In genomic region chr6:154458565-154459475, GRCh38 we compare ENCODE assay signal across 2 cellular contexts.
TF ChIP-seq lines count a peak whose summit lies in the region.

No MANE protein-coding gene starts in this region.

TF ChIP-seq in HEK293, 187 proteins besides CTCF, POLR2A, EP300 and RAD21 (continued from another document and continues in another):
- peak; percentile 57 for TF ChIP-seq ZFHX2 (tag by site-specific recombination; conservative IDR thresholded peaks at IDR 0.05)
- TF ChIP-seq, protein P1, sequence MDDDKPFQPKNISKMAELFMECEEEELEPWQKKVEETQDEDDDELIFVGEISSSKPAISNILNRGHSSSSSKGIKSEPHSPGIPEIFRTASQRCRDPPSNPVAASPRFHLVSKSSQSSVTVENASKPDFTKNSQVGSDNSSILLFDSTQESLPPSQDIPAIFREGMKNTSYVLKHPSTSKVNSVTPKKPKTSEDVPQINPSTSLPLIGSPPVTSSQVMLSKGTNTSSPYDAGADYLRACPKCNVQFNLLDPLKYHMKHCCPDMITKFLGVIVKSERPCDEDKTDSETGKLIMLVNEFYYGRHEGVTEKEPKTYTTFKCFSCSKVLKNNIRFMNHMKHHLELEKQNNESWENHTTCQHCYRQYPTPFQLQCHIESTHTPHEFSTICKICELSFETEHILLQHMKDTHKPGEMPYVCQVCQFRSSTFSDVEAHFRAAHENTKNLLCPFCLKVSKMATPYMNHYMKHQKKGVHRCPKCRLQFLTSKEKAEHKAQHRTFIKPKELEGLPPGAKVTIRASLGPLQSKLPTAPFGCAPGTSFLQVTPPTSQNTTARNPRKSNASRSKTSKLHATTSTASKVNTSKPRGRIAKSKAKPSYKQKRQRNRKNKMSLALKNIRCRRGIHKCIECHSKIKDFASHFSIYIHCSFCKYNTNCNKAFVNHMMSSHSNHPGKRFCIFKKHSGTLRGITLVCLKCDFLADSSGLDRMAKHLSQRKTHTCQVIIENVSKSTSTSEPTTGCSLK (tag by site-specific recombination; IDR thresholded peaks at IDR 0.05), result no peak
- TF ChIP-seq ZNF548 (tag by site-specific recombination; IDR thresholded peaks at IDR 0.05), result no peak
- no peak for TF ChIP-seq ZNF404 (tag by site-specific recombination; IDR thresholded peaks at IDR 0.05)
- no peak for TF ChIP-seq ZNF19 (tag by site-specific recombination; IDR thresholded peaks at IDR 0.05; ENCODE audit: low read depth)
- TF ChIP-seq, protein P2, sequence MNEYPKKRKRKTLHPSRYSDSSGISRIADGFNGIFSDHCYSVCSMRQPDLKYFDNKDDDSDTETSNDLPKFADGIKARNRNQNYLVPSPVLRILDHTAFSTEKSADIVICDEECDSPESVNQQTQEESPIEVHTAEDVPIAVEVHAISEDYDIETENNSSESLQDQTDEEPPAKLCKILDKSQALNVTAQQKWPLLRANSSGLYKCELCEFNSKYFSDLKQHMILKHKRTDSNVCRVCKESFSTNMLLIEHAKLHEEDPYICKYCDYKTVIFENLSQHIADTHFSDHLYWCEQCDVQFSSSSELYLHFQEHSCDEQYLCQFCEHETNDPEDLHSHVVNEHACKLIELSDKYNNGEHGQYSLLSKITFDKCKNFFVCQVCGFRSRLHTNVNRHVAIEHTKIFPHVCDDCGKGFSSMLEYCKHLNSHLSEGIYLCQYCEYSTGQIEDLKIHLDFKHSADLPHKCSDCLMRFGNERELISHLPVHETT (tag by site-specific recombination; IDR thresholded peaks at IDR 0.05), result peak; percentile 38; the same call in 1 of the 2 replicates
- no peak for TF ChIP-seq SCRT1 (tag by site-specific recombination; IDR thresholded peaks at IDR 0.05; ENCODE audit: borderline replicate concordance)
- TF ChIP-seq ZNF23 (tag by site-specific recombination; IDR thresholded peaks at IDR 0.05; ENCODE audit: borderline replicate concordance), result no peak
- no peak for TF ChIP-seq ZIC2 (tag by site-specific recombination; IDR thresholded peaks at IDR 0.05)
- no peak for TF ChIP-seq ZNF518A (tag by site-specific recombination; conservative IDR thresholded peaks at IDR 0.05; ENCODE audit: low read depth)
- peak; percentile 83 for TF ChIP-seq SP7 (tag by site-specific recombination; IDR thresholded peaks at IDR 0.05)
- no peak for TF ChIP-seq GFI1B (tag by site-specific recombination; IDR thresholded peaks at IDR 0.05)
- no peak for TF ChIP-seq YY1 (tag by site-specific recombination; IDR thresholded peaks at IDR 0.05)
- peak; percentile 69 for TF ChIP-seq ZNF449 (tag by site-specific recombination; IDR thresholded peaks at IDR 0.05)
- TF ChIP-seq ZNF140 (tag by site-specific recombination; IDR thresholded peaks at IDR 0.05), result peak; percentile 46; the same call in 1 of the 2 replicates
- TF ChIP-seq KLF16 (tag by site-specific recombination; IDR thresholded peaks at IDR 0.05), result no peak

TF ChIP-seq in K562, 482 proteins besides CTCF, POLR2A, EP300 and RAD21 (continued from another document and continues in another):
- TF ChIP-seq AFF1 (IDR thresholded peaks at IDR 0.05; ENCODE audit: low read depth in 1 of 2, partially characterized antibody in 2 of 2) (peak in 1 of 2 experiments; percentile 12), ZNF778 (CRISPR knock-in tag; IDR thresholded peaks at IDR 0.05) (no peak), TEAD4 (IDR thresholded peaks at IDR 0.05; ENCODE audit: low read length) (peak; percentile 58; the same call in 1 of the 2 replicates), TEAD4 (CRISPR knock-in tag; IDR thresholded peaks at IDR 0.05; ENCODE audit: borderline replicate concordance) (no peak), LARP7 (IDR thresholded peaks at IDR 0.05) (peak; percentile 78; the same call in 1 of the 2 replicates), ERF (CRISPR knock-in tag; IDR thresholded peaks at IDR 0.05) (no peak), PTTG1 (tag; IDR thresholded peaks at IDR 0.05; ENCODE audit: low read depth) (no peak), HES1 (IDR thresholded peaks at IDR 0.05; ENCODE audit: low read depth) (peak; percentile 23; the same call in 1 of the 2 replicates)
- TF ChIP-seq, protein P3, sequence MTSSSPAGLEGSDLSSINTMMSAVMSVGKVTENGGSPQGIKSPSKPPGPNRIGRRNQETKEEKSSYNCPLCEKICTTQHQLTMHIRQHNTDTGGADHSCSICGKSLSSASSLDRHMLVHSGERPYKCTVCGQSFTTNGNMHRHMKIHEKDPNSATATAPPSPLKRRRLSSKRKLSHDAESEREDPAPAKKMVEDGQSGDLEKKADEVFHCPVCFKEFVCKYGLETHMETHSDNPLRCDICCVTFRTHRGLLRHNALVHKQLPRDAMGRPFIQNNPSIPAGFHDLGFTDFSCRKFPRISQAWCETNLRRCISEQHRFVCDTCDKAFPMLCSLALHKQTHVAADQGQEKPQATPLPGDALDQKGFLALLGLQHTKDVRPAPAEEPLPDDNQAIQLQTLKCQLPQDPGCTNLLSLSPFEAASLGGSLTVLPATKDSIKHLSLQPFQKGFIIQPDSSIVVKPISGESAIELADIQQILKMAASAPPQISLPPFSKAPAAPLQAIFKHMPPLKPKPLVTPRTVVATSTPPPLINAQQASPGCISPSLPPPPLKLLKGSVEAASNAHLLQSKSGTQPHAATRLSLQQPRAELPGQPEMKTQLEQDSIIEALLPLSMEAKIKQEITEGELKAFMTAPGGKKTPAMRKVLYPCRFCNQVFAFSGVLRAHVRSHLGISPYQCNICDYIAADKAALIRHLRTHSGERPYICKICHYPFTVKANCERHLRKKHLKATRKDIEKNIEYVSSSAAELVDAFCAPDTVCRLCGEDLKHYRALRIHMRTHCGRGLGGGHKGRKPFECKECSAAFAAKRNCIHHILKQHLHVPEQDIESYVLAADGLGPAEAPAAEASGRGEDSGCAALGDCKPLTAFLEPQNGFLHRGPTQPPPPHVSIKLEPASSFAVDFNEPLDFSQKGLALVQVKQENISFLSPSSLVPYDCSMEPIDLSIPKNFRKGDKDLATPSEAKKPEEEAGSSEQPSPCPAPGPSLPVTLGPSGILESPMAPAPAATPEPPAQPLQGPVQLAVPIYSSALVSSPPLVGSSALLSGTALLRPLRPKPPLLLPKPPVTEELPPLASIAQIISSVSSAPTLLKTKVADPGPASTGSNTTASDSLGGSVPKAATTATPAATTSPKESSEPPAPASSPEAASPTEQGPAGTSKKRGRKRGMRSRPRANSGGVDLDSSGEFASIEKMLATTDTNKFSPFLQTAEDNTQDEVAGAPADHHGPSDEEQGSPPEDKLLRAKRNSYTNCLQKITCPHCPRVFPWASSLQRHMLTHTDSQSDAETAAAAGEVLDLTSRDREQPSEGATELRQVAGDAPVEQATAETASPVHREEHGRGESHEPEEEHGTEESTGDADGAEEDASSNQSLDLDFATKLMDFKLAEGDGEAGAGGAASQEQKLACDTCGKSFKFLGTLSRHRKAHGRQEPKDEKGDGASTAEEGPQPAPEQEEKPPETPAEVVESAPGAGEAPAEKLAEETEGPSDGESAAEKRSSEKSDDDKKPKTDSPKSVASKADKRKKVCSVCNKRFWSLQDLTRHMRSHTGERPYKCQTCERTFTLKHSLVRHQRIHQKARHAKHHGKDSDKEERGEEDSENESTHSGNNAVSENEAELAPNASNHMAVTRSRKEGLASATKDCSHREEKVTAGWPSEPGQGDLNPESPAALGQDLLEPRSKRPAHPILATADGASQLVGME (CRISPR knock-in tag; IDR thresholded peaks at IDR 0.05), result no peak
- TF ChIP-seq, protein P4, sequence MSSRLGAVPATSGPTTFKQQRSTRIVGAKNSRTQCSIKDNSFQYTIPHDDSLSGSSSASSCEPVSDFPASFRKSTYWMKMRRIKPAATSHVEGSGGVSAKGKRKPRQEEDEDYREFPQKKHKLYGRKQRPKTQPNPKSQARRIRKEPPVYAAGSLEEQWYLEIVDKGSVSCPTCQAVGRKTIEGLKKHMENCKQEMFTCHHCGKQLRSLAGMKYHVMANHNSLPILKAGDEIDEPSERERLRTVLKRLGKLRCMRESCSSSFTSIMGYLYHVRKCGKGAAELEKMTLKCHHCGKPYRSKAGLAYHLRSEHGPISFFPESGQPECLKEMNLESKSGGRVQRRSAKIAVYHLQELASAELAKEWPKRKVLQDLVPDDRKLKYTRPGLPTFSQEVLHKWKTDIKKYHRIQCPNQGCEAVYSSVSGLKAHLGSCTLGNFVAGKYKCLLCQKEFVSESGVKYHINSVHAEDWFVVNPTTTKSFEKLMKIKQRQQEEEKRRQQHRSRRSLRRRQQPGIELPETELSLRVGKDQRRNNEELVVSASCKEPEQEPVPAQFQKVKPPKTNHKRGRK (tag; IDR thresholded peaks at IDR 0.05), result peak; percentile 90
- TF ChIP-seq, protein P5, sequence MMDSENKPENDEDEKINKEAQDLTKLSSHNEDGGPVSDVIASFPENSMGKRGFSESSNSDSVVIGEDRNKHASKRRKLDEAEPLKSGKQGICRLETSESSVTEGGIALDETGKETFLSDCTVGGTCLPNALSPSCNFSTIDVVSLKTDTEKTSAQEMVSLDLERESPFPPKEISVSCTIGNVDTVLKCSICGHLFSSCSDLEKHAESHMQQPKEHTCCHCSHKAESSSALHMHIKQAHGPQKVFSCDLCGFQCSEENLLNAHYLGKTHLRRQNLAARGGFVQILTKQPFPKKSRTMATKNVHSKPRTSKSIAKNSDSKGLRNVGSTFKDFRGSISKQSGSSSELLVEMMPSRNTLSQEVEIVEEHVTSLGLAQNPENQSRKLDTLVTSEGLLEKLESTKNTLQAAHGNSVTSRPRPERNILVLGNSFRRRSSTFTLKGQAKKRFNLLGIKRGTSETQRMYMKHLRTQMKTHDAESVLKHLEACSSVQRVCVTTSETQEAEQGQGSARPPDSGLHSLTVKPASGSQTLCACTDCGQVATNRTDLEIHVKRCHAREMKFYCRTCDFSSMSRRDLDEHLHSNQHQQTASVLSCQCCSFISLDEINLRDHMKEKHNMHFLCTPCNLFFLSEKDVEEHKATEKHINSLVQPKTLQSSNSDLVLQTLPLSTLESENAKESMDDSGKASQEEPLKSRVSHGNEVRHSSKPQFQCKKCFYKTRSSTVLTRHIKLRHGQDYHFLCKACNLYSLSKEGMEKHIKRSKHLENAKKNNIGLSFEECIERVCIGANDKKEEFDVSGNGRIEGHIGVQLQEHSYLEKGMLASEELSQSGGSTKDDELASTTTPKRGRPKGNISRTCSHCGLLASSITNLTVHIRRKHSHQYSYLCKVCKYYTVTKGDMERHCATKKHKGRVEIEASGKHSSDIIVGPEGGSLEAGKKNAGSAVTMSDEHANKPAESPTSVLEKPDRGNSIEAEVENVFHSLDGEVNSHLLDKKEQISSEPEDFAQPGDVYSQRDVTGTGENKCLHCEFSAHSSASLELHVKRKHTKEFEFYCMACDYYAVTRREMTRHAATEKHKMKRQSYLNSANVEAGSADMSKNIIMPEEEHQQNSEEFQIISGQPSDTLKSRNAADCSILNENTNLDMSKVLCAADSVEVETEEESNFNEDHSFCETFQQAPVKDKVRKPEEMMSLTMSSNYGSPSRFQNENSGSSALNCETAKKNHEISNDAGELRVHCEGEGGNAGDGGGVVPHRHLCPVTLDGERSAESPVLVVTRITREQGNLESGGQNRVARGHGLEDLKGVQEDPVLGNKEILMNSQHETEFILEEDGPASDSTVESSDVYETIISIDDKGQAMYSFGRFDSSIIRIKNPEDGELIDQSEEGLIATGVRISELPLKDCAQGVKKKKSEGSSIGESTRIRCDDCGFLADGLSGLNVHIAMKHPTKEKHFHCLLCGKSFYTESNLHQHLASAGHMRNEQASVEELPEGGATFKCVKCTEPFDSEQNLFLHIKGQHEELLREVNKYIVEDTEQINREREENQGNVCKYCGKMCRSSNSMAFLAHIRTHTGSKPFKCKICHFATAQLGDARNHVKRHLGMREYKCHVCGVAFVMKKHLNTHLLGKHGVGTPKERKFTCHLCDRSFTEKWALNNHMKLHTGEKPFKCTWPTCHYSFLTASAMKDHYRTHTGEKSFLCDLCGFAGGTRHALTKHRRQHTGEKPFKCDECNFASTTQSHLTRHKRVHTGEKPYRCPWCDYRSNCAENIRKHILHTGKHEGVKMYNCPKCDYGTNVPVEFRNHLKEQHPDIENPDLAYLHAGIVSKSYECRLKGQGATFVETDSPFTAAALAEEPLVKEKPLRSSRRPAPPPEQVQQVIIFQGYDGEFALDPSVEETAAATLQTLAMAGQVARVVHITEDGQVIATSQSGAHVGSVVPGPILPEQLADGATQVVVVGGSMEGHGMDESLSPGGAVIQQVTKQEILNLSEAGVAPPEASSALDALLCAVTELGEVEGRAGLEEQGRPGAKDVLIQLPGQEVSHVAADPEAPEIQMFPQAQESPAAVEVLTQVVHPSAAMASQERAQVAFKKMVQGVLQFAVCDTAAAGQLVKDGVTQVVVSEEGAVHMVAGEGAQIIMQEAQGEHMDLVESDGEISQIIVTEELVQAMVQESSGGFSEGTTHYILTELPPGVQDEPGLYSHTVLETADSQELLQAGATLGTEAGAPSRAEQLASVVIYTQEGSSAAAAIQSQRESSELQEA (IDR thresholded peaks at IDR 0.05; ENCODE audit: low read depth), result 0 out of 2 replicates have a peak, but pooled peaks have one; percentile 15
- TF ChIP-seq, protein P6, sequence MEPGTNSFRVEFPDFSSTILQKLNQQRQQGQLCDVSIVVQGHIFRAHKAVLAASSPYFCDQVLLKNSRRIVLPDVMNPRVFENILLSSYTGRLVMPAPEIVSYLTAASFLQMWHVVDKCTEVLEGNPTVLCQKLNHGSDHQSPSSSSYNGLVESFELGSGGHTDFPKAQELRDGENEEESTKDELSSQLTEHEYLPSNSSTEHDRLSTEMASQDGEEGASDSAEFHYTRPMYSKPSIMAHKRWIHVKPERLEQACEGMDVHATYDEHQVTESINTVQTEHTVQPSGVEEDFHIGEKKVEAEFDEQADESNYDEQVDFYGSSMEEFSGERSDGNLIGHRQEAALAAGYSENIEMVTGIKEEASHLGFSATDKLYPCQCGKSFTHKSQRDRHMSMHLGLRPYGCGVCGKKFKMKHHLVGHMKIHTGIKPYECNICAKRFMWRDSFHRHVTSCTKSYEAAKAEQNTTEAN (CRISPR knock-in tag; IDR thresholded peaks at IDR 0.05), result no peak
